ENCODE assay signal across 25 cellular contexts in the genomic region with DNA sequence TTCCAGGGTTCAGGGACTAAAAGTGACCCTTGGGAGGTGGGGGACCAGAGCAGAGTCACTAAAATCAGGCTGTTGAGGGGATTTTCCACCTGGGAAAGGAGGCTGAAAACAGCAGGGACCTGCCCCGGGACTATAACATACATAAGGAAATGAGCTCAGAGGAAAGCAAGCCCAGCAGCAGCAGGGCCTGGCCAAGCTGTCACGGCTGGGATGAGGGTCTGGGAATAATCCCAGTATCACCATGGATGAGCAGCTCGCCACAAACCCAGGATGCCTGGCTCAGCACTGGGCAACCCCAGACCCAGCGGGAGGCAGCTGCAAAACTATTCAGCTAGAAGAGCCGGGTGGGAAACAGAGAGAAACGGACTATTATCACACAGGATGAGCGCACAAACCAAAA.
DNase-seq lines count a peak whose midpoint lies in the region; ATAC-seq and TF ChIP-seq lines count a peak whose summit lies in the region.
"Had no signal": no experiment of that assay in that cellular context is flagged by ENCODE, and none has a peak within 500 bp of the region (broad histone marks: within the 10 kb centered on the region; RNA-seq: fewer than 3 reads in every experiment).

No MANE protein-coding gene starts in this region.

- H3K9me3 Mint-ChIP-seq in neural progenitor cell (peaks cover 16% of the 10 kb centered on the region), type B pancreatic cell (no peaks in the 10 kb centered on the region)
- no peaks in the 10 kb centered on the region for H3K9me3 Mint-ChIP-seq in naive thymus-derived CD8-positive, alpha-beta T cell
- H3K9me3 Mint-ChIP-seq: activated CD8-positive, alpha-beta T cell treated with anti-CD3 and anti-CD28 coated beads for 36 hours; T-helper 1 cell treated with Interleukin-12 subunit alpha and Interleukin-12 subunit beta and Interleukin-4 antibody, amounts not matched to agents 30 μg/mL and 1 μg/mL, for 36 hours had no signal

- H3K27me3 ChIP-seq in neural progenitor cell, result no peaks in the 10 kb centered on the region
- H3K27me3 ChIP-seq: body of pancreas, vagina had no signal

- H3K4me3 Mint-ChIP-seq in neural progenitor cell (no peak overlapping the region), type B pancreatic cell (no peak overlapping the region)
- no peak overlapping the region for H3K4me3 Mint-ChIP-seq in naive thymus-derived CD8-positive, alpha-beta T cell
- H3K4me3 Mint-ChIP-seq: activated CD8-positive, alpha-beta T cell treated with anti-CD3 and anti-CD28 coated beads for 36 hours; activated naive CD8-positive, alpha-beta T cell; T-helper 1 cell treated with Interleukin-12 subunit alpha and Interleukin-12 subunit beta and Interleukin-4 antibody, amounts not matched to agents 30 μg/mL and 1 μg/mL, for 36 hours had no signal

- no peak overlapping the region for H3K9ac ChIP-seq in neural progenitor cell

- peaks cover 8% of the 10 kb centered on the region for H3K27me3 Mint-ChIP-seq in neural progenitor cell (ENCODE audit: insufficient read depth, low read depth)
- H3K27me3 Mint-ChIP-seq in type B pancreatic cell, result no peaks in the 10 kb centered on the region
- peaks cover 0 to 6% (median 0%) of the 10 kb centered on the region in 5 donors for H3K27me3 Mint-ChIP-seq in naive thymus-derived CD8-positive, alpha-beta T cell
- H3K27me3 Mint-ChIP-seq: activated CD8-positive, alpha-beta T cell treated with anti-CD3 and anti-CD28 coated beads for 36 hours; activated naive CD8-positive, alpha-beta T cell had no signal

- intact Hi-C loops in left cardiac atrium (cut with DNase I), result no loop called here

- no peaks in the 10 kb centered on the region for H3K9me3 ChIP-seq in neural progenitor cell (ENCODE audit: low read depth)
- H3K9me3 ChIP-seq: body of pancreas, vagina had no signal

- H3K27ac ChIP-seq in neural progenitor cell, result no peak overlapping the region
- H3K27ac ChIP-seq: vagina, VCaP had no signal

- H2AFZ ChIP-seq in neural progenitor cell (replicated peaks), result no peak overlapping the region

- H3F3A ChIP-seq in neural progenitor cell (ENCODE audit: low read depth), result no peaks in the 10 kb centered on the region

- H3K27ac Mint-ChIP-seq in neural progenitor cell (peak overlapping the region; percentile 23), type B pancreatic cell (no peak overlapping the region)
- H3K27ac Mint-ChIP-seq in naive thymus-derived CD8-positive, alpha-beta T cell, result peak overlapping the region in 2 of 10 donors; percentile 2 to 18
- H3K27ac Mint-ChIP-seq: activated CD8-positive, alpha-beta T cell treated with anti-CD3 and anti-CD28 coated beads for 36 hours; activated naive CD8-positive, alpha-beta T cell; T-helper 1 cell treated with Interleukin-12 subunit alpha and Interleukin-12 subunit beta and Interleukin-4 antibody, amounts not matched to agents 30 μg/mL and 1 μg/mL, for 36 hours had no signal

- no peak overlapping the region for H3K4me2 ChIP-seq in neural progenitor cell

- no peak overlapping the region for H3K4me3 ChIP-seq in neural progenitor cell
- H3K4me3 ChIP-seq: body of pancreas, vagina had no signal

- peak; percentile 12 for DNase-seq in activated effector memory CD4-positive, alpha-beta T cell treated with anti-CD3 and anti-CD28 coated beads, Interleukin-2, amount 50 U/mL, for 16 hours
- DNase-seq in activated effector memory CD4-positive, alpha-beta T cell treated with Interleukin-2 at 50 U/mL for 16 hours, result no peak
- peak; percentile 10 for DNase-seq in left cardiac atrium
- no peak for DNase-seq in neural progenitor cell (ENCODE audit: low spot score)
- DNase-seq in type B pancreatic cell (ENCODE audit: extremely low spot score, unreplicated experiment), result peak; percentile 39
- no peak for DNase-seq in HuH-7.5 (ENCODE audit: low spot score)
- DNase-seq in naive thymus-derived CD8-positive, alpha-beta T cell, result no peak
- no peak for DNase-seq in amniotic stem cell (lab: John Stamatoyannopoulos, UW)
- DNase-seq: 8988T; activated CD8-positive, alpha-beta T cell treated with anti-CD3 and anti-CD28 coated beads for 36 hours; activated T-cell treated with anti-CD3 and anti-CD28 coated beads, Interleukin-2, amount 50 U/mL, for 48 hours; COR-L47; DMS79 treated with DMSO at 0.1 percent for 48 hours; H7; Karpas-422; mammary epithelial cell; NCI-H1048; NCI-H187 treated with DMSO at 0.1 percent for 48 hours; NCI-H226; OCI-M1 had no signal

- no peak for ATAC-seq in left cardiac atrium
- ATAC-seq in naive thymus-derived CD8-positive, alpha-beta T cell, result no peak
- ATAC-seq: activated CD8-positive, alpha-beta T cell treated with anti-CD3 and anti-CD28 coated beads for 36 hours; body of pancreas had no signal

- TF ChIP-seq CTCF in neural progenitor cell (IDR thresholded peaks at IDR 0.05) (no peak), type B pancreatic cell (conservative IDR thresholded peaks at IDR 0.05) (no peak)

- H3K4me1 Mint-ChIP-seq in neural progenitor cell (no peaks in the 10 kb centered on the region), type B pancreatic cell (ENCODE audit: unreplicated experiment) (peaks cover 19% of the 10 kb centered on the region)
- no peaks in the 10 kb centered on the region for H3K4me1 Mint-ChIP-seq in naive thymus-derived CD8-positive, alpha-beta T cell

- peaks cover 2% of the 10 kb centered on the region for H3K36me3 Mint-ChIP-seq in neural progenitor cell
- H3K36me3 Mint-ChIP-seq in type B pancreatic cell, result peaks cover 10% of the 10 kb centered on the region
- peaks cover 0 to 2% (median 0%) of the 10 kb centered on the region in 3 donors for H3K36me3 Mint-ChIP-seq in naive thymus-derived CD8-positive, alpha-beta T cell

- POLR2A ChIA-PET in naive thymus-derived CD8-positive, alpha-beta T cell (lab: Charles Lee), result no interaction called here

- no peaks in the 10 kb centered on the region for H3K79me2 ChIP-seq in neural progenitor cell (ENCODE audit: low read depth)

- no peaks in the 10 kb centered on the region for H4K20me1 ChIP-seq in neural progenitor cell (ENCODE audit: low read depth)

- H3K36me3 ChIP-seq in neural progenitor cell, result no peaks in the 10 kb centered on the region
- H3K36me3 ChIP-seq: vagina had no signal

- no peaks in the 10 kb centered on the region for H3K4me1 ChIP-seq in neural progenitor cell
- H3K4me1 ChIP-seq: vagina had no signal

Comparison
In these comparisons a context has a peak if more than half of its experiments do, and no peak if none do; other contexts are left out.
1. DNase-seq: peak in activated effector memory CD4-positive, alpha-beta T cell treated with anti-CD3 and anti-CD28 coated beads, Interleukin-2, amount 50 U/mL, for 16 hours (single experiment), left cardiac atrium (single experiment) and type B pancreatic cell (single experiment); none in activated effector memory CD4-positive, alpha-beta T cell treated with Interleukin-2 at 50 U/mL for 16 hours (single experiment), neural progenitor cell (single experiment), HuH-7.5 (single experiment), naive thymus-derived CD8-positive, alpha-beta T cell (0 of 10) and amniotic stem cell (single experiment).